In the genomic region with DNA sequence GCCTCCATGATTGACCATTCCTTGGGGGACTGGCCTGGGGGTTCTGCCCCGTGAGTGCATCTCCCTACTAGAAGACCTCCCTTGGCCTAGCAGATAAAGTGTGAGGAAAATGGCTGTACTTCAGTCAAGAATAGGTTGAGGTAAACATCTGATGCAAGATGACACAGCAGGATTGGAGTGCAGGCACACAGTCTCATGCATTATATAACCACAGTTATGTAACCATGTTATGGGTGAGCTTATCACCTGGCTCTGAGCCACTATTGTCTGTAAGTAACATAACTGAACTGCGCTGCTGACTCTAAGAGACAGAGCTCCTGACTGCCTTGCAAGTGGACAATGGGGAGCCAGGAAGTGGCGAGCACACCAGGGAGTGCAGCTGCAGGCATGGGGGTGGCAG, we compare ENCODE assay signal across 16 cellular contexts.
DNase-seq lines count a peak whose midpoint lies in the region; ATAC-seq and TF ChIP-seq lines count a peak whose summit lies in the region.
"Had no signal": no experiment of that assay in that cellular context is flagged by ENCODE, and none has a peak within 500 bp of the region (broad histone marks: within the 10 kb centered on the region; RNA-seq: fewer than 3 reads in every experiment).

No MANE protein-coding gene starts in this region.

- H3K27ac Mint-ChIP-seq in CD4-positive, alpha-beta T cell = no peak overlapping the region
- H3K27ac Mint-ChIP-seq: GM23338 had no signal

- H3K36me3 Mint-ChIP-seq in CD4-positive, alpha-beta T cell (ENCODE audit: low read depth) = no peaks in the 10 kb centered on the region

- DNase-seq in right cardiac atrium (peak in 1 of 3 donors; percentile 37), left cardiac atrium (no peak), OCI-M1 (lab: John Stamatoyannopoulos, UW) (peak; percentile 62), fibroblast of the aortic adventitia (ENCODE audit: low read depth) (peak; percentile 1), NCI-H1694 (lab: John Stamatoyannopoulos, UW) (no peak), HuH-7 (ENCODE audit: low spot score) (no peak)
- DNase-seq in CD4-positive, alpha-beta T cell = no peak
- DNase-seq in activated naive CD4-positive, alpha-beta T cell (lab: John Stamatoyannopoulos, UW) = no peak
- DNase-seq: activated CD4-positive, alpha-beta T cell treated with anti-CD3 and anti-CD28 coated beads, Interleukin-2, amount 50 U/mL, for 1 hour; cortex of kidney; NCI-H1105 treated with DMSO at 0.1 percent for 48 hours; NCI-H446 treated with DMSO at 0.1 percent for 48 hours; small intestine; stimulated activated CD4-positive, alpha-beta T cell treated with anti-CD3 and anti-CD28 coated beads, Interleukin-4, amount 100 ng/mL, for 24 hours had no signal

- H3K27ac ChIP-seq in right cardiac atrium (ENCODE audit: low read length) = no peak overlapping the region
- no peak overlapping the region for H3K27ac ChIP-seq in CD4-positive, alpha-beta T cell (ENCODE audit: low read depth, low read length)
- H3K27ac ChIP-seq: ascending aorta had no signal

- H3K9me3 ChIP-seq in right cardiac atrium (ENCODE audit: control insufficient read depth, low read length) = no peaks in the 10 kb centered on the region
- H3K9me3 ChIP-seq in CD4-positive, alpha-beta T cell (ENCODE audit: control insufficient read depth, low read length) = peaks cover 4% of the 10 kb centered on the region
- H3K9me3 ChIP-seq: ascending aorta had no signal

- no peaks in the 10 kb centered on the region for H3K27me3 ChIP-seq in right cardiac atrium (ENCODE audit: control insufficient read depth, insufficient read depth)
- no peaks in the 10 kb centered on the region for H3K27me3 ChIP-seq in CD4-positive, alpha-beta T cell (ENCODE audit: control insufficient read depth, insufficient read depth, low read length)
- H3K27me3 ChIP-seq: ascending aorta had no signal

- no peak for TF ChIP-seq CTCF in fibroblast of the aortic adventitia (IDR thresholded peaks at IDR 0.05; ENCODE audit: insufficient read depth, low read length)
- no peak for TF ChIP-seq CTCF in CD4-positive, alpha-beta T cell (IDR thresholded peaks at IDR 0.05)

- ATAC-seq in right cardiac atrium (peak; percentile 68 to 69), left cardiac atrium (no peak)
- no peak for ATAC-seq in CD4-positive, alpha-beta T cell (ENCODE audit: poor library complexity)
- ATAC-seq: GM23338 had no signal

- H3K4me3 Mint-ChIP-seq in CD4-positive, alpha-beta T cell = no peak overlapping the region
- H3K4me3 Mint-ChIP-seq: GM23338 had no signal

- H3K4me1 ChIP-seq in right cardiac atrium (ENCODE audit: control insufficient read depth, insufficient read depth, low read length) = peaks cover 2% of the 10 kb centered on the region
- H3K4me1 ChIP-seq: ascending aorta had no signal

- intact Hi-C loops in right cardiac atrium (cut with DNase I) = no loop called here
- intact Hi-C loops in left cardiac atrium (cut with DNase I) = no loop called here
- intact Hi-C loops in CD4-positive, alpha-beta T cell (cut with DNase I, micrococcal nuclease) = no loop called here

- H3K27me3 Mint-ChIP-seq in CD4-positive, alpha-beta T cell = no peaks in the 10 kb centered on the region

- H3K4me3 ChIP-seq in right cardiac atrium (ENCODE audit: low read length) (no peak overlapping the region), fibroblast of the aortic adventitia (ENCODE audit: low read depth, low read length) (no peak overlapping the region)
- H3K4me3 ChIP-seq: ascending aorta, GM23338 had no signal

- peaks cover 7% of the 10 kb centered on the region for H3K9me3 Mint-ChIP-seq in CD4-positive, alpha-beta T cell
- H3K9me3 Mint-ChIP-seq: GM23338 had no signal

- CTCF ChIA-PET in CD4-positive, alpha-beta T cell (lab: Charles Lee) = no interaction called here

- WGBS in right cardiac atrium = 65% methylated on average over 3 of the region's 3 CpGs

- POLR2A ChIA-PET in CD4-positive, alpha-beta T cell (lab: Charles Lee) = no interaction called here

- H3K4me1 Mint-ChIP-seq in CD4-positive, alpha-beta T cell (ENCODE audit: low read depth) = no peaks in the 10 kb centered on the region

Comparison
In these comparisons a context has a peak if more than half of its experiments do, and no peak if none do; other contexts are left out.
1. ATAC-seq: peak in right cardiac atrium (2 of 2); none in left cardiac atrium (0 of 2) and CD4-positive, alpha-beta T cell (single experiment).
2. DNase-seq: peak in OCI-M1 (single experiment) and fibroblast of the aortic adventitia (single experiment); none in left cardiac atrium (single experiment), CD4-positive, alpha-beta T cell (0 of 10), NCI-H1694 (single experiment), HuH-7 (single experiment) and activated naive CD4-positive, alpha-beta T cell (0 of 4).